19 cellular contexts compared by ENCODE assay signal in genomic region chr4:6957148-6957520, GRCh38. TPM values are rescaled to one million over a fixed set of nuclear protein-coding genes. Genes with fewer than 3 reads are reported as not detected.
DNase-seq lines count a peak whose midpoint lies in the region; ATAC-seq and TF ChIP-seq lines count a peak whose summit lies in the region.
"Had no signal": no experiment of that assay in that cellular context is flagged by ENCODE, and none has a peak within 500 bp of the region (broad histone marks: within the 10 kb centered on the region; RNA-seq: fewer than 3 reads in every experiment).

No MANE protein-coding gene starts in this region.

- intact Hi-C loops in colonic mucosa (cut with DNase I), result no loop called here

- POLR2A ChIA-PET in AG04450 (lab: Yijun Ruan, JAX), result no interaction called here

- H3K4me1 ChIP-seq in colonic mucosa (peaks cover 9% of the 10 kb centered on the region), mucosa of stomach (ENCODE audit: control insufficient read depth, insufficient read depth, low read length) (peaks cover 38% of the 10 kb centered on the region)
- H3K4me1 ChIP-seq: uterus had no signal

- no peak overlapping the region for H3K4me3 ChIP-seq in AG04450 (ENCODE audit: low read depth, low read length)
- no peak overlapping the region for H3K4me3 ChIP-seq in colonic mucosa
- H3K4me3 ChIP-seq in mucosa of stomach (ENCODE audit: low read length), result no peak overlapping the region
- H3K4me3 ChIP-seq: gastroesophageal sphincter, smooth muscle cell, uterus had no signal

- DNase-seq in AG04450 (ENCODE audit: low read depth, low spot score) (peak; percentile 24), DMS 273 treated with DMSO at 0.1 percent for 48 hours (lab: John Stamatoyannopoulos, UW) (peak; percentile 19), colonic mucosa (peak; percentile 17)
- DNase-seq: activated CD4-positive, alpha-beta T cell treated with anti-CD3 and anti-CD28 coated beads, Interleukin-2, amount 50 U/mL, for 48 hours; brain microvascular endothelial cell; Caco-2; NCI-H1417 treated with DMSO at 0.1 percent for 48 hours; PC-3; stimulated activated CD4-positive, alpha-beta T cell treated with anti-CD3 and anti-CD28 coated beads, Interleukin-4, amount 100 ng/mL, for 24 hours; T-helper 1 cell; uterus had no signal

- peaks cover 7% of the 10 kb centered on the region; the same call in 1 of the 2 replicates for H3K9me3 ChIP-seq in AG04450 (ENCODE audit: control insufficient read depth, insufficient read depth, low read length)
- no peaks in the 10 kb centered on the region for H3K9me3 ChIP-seq in colonic mucosa
- H3K9me3 ChIP-seq in mucosa of stomach (ENCODE audit: control insufficient read depth, low read length), result no peaks in the 10 kb centered on the region
- H3K9me3 ChIP-seq: Caco-2, gastroesophageal sphincter, uterus had no signal

- H3K36me3 ChIP-seq in colonic mucosa, result no peaks in the 10 kb centered on the region
- no peaks in the 10 kb centered on the region for H3K36me3 ChIP-seq in mucosa of stomach (ENCODE audit: control insufficient read depth, insufficient read depth, low read length)
- H3K36me3 ChIP-seq: brain microvascular endothelial cell, gastroesophageal sphincter, uterus had no signal

- H3K27ac ChIP-seq in AG04450 (ENCODE audit: low read depth, low read length) (peak overlapping the region; percentile 65), colonic mucosa (peak overlapping the region; percentile 20)
- H3K27ac ChIP-seq: brain microvascular endothelial cell, epithelial cell of prostate, uterus had no signal

- no peaks in the 10 kb centered on the region for H3K27me3 ChIP-seq in AG04450 (ENCODE audit: control insufficient read depth, insufficient read depth, low read length)
- no peaks in the 10 kb centered on the region for H3K27me3 ChIP-seq in colonic mucosa
- H3K27me3 ChIP-seq in mucosa of stomach (ENCODE audit: control insufficient read depth, insufficient read depth, low read length), result no peaks in the 10 kb centered on the region
- H3K27me3 ChIP-seq: brain microvascular endothelial cell, gastroesophageal sphincter, uterus had no signal

- no peak for ATAC-seq in GM21737 (IDR thresholded peaks at IDR 0.05; ENCODE audit: unreplicated experiment)
- ATAC-seq in GM18519 (IDR thresholded peaks at IDR 0.05; ENCODE audit: low FRiP score, unreplicated experiment), result no peak
- ATAC-seq in GM18511 (IDR thresholded peaks at IDR 0.05; ENCODE audit: unreplicated experiment), result no peak
- no peak for ATAC-seq in activated CD4-positive, CD25-positive, alpha-beta regulatory T cell treated with anti-CD3 and anti-CD28 coated beads, Interleukin-2, amount 50 U/mL, for 24 hours
- ATAC-seq: gastroesophageal sphincter, PC-3 had no signal

- H3K9ac ChIP-seq in colonic mucosa (ENCODE audit: low read depth in 2 of 2, low read length in 2 of 2) (no peak overlapping the region), mucosa of stomach (ENCODE audit: low read length) (peak overlapping the region; percentile 53)

- TF ChIP-seq CTCF in AG04450 (IDR thresholded peaks at IDR 0.05; ENCODE audit: low read depth, low read length) (no peak), colonic mucosa (IDR thresholded peaks at IDR 0.05) (no peak)

- CTCF ChIA-PET in AG04450 (lab: Charles Lee), result interaction anchor here (1.3 kb wide), 1 partner anchor 84 kb away, joined by 3 read pairs; no protein-coding TSS in a partner anchor

RNA-seq across cellular contexts. Expression of gene TBC1D14, which starts 47.5 kb away (rescaled TPM):
- polyA plus RNA-seq in AG04450 (2011; rRNA removed), result 46.3 and 47.1 TPM in 2 replicates
- polyA minus RNA-seq in AG04450 (2011; rRNA and poly(A)+ RNA removed), result 43.8 and 50.4 TPM in 2 replicates
- 10 to 100 TPM; 43.2 to 46.6 TPM for total RNA-seq in colonic mucosa
